Comparison of ENCODE assay signal across 8 cellular contexts in genomic region chrX:70452143-70452733, GRCh38. TPM values are rescaled to one million over a fixed set of nuclear protein-coding genes. Genes with fewer than 3 reads are reported as not detected.
DNase-seq lines count a peak whose midpoint lies in the region; ATAC-seq and TF ChIP-seq lines count a peak whose summit lies in the region.

No MANE protein-coding gene starts in this region.

- H3K4me1 Mint-ChIP-seq in CD4-positive, alpha-beta T cell (ENCODE audit: low read depth): peaks cover 41% of the 10 kb centered on the region

- no peaks in the 10 kb centered on the region for H3K9me3 ChIP-seq in CD4-positive, alpha-beta T cell (ENCODE audit: control insufficient read depth, low read length)
- H3K9me3 ChIP-seq in iPS-18a (ENCODE audit: control insufficient read depth, low read depth, low read length): peaks cover 5% of the 10 kb centered on the region

- peak overlapping the region; percentile 67 for H3K27ac Mint-ChIP-seq in CD4-positive, alpha-beta T cell

- H3K27me3 ChIP-seq in CD4-positive, alpha-beta T cell (ENCODE audit: control insufficient read depth, insufficient read depth, low read length): no peaks in the 10 kb centered on the region
- H3K27me3 ChIP-seq in iPS-18a (ENCODE audit: control insufficient read depth, insufficient read depth, low read length): no peaks in the 10 kb centered on the region

- H3K27me3 Mint-ChIP-seq in CD4-positive, alpha-beta T cell: no peaks in the 10 kb centered on the region

- peak overlapping the region; percentile 90 for H3K4me3 Mint-ChIP-seq in CD4-positive, alpha-beta T cell

- peak overlapping the region; percentile 24 for H3K9ac ChIP-seq in iPS-18a (ENCODE audit: low read length)

- H3K36me3 ChIP-seq in iPS-18a (ENCODE audit: control insufficient read depth, low read depth, low read length): no peaks in the 10 kb centered on the region

- intact Hi-C loops in CD4-positive, alpha-beta T cell (cut with DNase I, micrococcal nuclease): loop anchor here (5.0 kb wide), 4 partner anchors 100 to 725 kb away; no protein-coding TSS in a partner anchor

- CTCF ChIA-PET in CD4-positive, alpha-beta T cell (lab: Charles Lee): interaction anchor here (0.9 to 1.7 kb wide), 5 partner anchors 15 to 213 kb away, joined by 3 to 6 read pairs (median 4); no protein-coding TSS in a partner anchor

- no peaks in the 10 kb centered on the region for H3K4me1 ChIP-seq in iPS-18a (ENCODE audit: control insufficient read depth, low read depth, low read length)

- peak; percentile 44 for TF ChIP-seq CTCF in CD4-positive, alpha-beta T cell (IDR thresholded peaks at IDR 0.05)

- peak overlapping the region; percentile 42 for H3K4me3 ChIP-seq in Jurkat, Clone E6-1 (ENCODE audit: low read length)
- H3K4me3 ChIP-seq in iPS-18a (ENCODE audit: low read length) (peak overlapping the region; percentile 46), skin epidermis (peak overlapping the region; percentile 29 to 59 (median 44))

- no peaks in the 10 kb centered on the region for H3K36me3 Mint-ChIP-seq in CD4-positive, alpha-beta T cell (ENCODE audit: low read depth)

- no peaks in the 10 kb centered on the region for H3K9me3 Mint-ChIP-seq in CD4-positive, alpha-beta T cell

- ATAC-seq in CD4-positive, alpha-beta T cell (ENCODE audit: poor library complexity): peak; percentile 36
- ATAC-seq in GM19455 (IDR thresholded peaks at IDR 0.05; ENCODE audit: unreplicated experiment): peak; percentile 55

- DNase-seq in CD4-positive, alpha-beta T cell: peak in 9 of 10 experiments; percentile 24 to 56 (median 40)
- peak; percentile 21 for DNase-seq in Jurkat, Clone E6-1 (ENCODE audit: low read depth, low spot score)
- peak; percentile 32 for DNase-seq in T follicular helper cell (ENCODE audit: low read depth)
- peak; percentile 64 for DNase-seq in astrocyte of the hippocampus (ENCODE audit: low read depth, low spot score)
- no peak for DNase-seq in SKM-1 (lab: John Stamatoyannopoulos, UW; ENCODE audit: unreplicated experiment)

- no peak overlapping the region for H3K27ac ChIP-seq in CD4-positive, alpha-beta T cell (ENCODE audit: low read depth, low read length)
- H3K27ac ChIP-seq in iPS-18a (ENCODE audit: low read length) (no peak overlapping the region), skin epidermis (peak overlapping the region in 17 of 21 experiments; percentile 5 to 84 (median 66))

- POLR2A ChIA-PET in CD4-positive, alpha-beta T cell (lab: Charles Lee): interaction anchor here (1.4 kb wide), 1 partner anchor 9 kb away, joined by 3 read pairs; no protein-coding TSS in a partner anchor

RNA-seq across cellular contexts. Expression of gene DLG3, which starts 7.6 kb away (rescaled TPM):
- total RNA-seq in CD4-positive, alpha-beta T cell: 1 to 10 TPM; 6.6 to 9.0 TPM
- polyA plus RNA-seq in Jurkat, Clone E6-1 (2012; ENCODE audit: insufficient read depth, insufficient read length): 11.3 TPM

RNA-seq across cellular contexts. Expression of gene GDPD2, which starts 29.1 kb away (rescaled TPM):
- not detected for total RNA-seq in CD4-positive, alpha-beta T cell
- not detected for polyA plus RNA-seq in Jurkat, Clone E6-1 (2012; ENCODE audit: insufficient read depth, insufficient read length)

Comparison
In these comparisons a context has a peak if more than half of its experiments do, and no peak if none do; other contexts are left out.
1. H3K27ac ChIP-seq: peak in skin epidermis (17 of 21); none in CD4-positive, alpha-beta T cell (single experiment) and iPS-18a (single experiment).
2. Peak in every context shown above with its lines, with median percentiles within 50 percentile points of each other: H3K4me3 ChIP-seq.